Comparison of ENCODE assay signal across 9 cellular contexts in the genomic region with DNA sequence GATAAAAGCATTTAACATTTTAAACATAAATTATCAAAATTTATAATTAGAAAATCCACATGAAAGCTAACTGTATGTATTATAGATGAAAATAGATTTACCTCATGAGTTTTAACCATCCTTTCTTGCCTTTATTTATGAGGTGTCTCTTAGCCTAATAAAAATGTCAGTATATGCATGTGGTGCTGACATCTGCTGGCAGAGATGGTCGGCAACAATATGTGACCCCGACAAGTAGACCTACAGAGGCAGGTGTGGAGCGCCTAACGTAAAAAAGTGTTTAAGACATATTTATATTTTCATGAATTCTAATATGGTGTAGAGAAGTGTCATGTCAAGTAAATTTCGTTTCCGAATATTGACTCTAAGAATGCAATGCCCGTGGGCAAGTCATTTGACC.
DNase-seq lines count a peak whose midpoint lies in the region; ATAC-seq and TF ChIP-seq lines count a peak whose summit lies in the region.
"Had no signal": no experiment of that assay in that cellular context is flagged by ENCODE, and none has a peak within 500 bp of the region (broad histone marks: within the 10 kb centered on the region; RNA-seq: fewer than 3 reads in every experiment).

No MANE protein-coding gene starts in this region.

- intact Hi-C loops in activated CD8-positive, alpha-beta T cell treated with anti-CD3 and anti-CD28 coated beads for 36 hours (cut with micrococcal nuclease), result no loop called here

- CTCF ChIA-PET in activated CD8-positive, alpha-beta T cell treated with anti-CD3 and anti-CD28 coated beads for 36 hours (lab: Charles Lee), result no interaction called here
- CTCF ChIA-PET in activated CD8-positive, alpha-beta T cell treated with anti-CD3 and anti-CD28 coated beads, Interleukin-2, amount 10 ng/mL, durations not matched to agents 7 days and 5 days (lab: Charles Lee), result no interaction called here

- DNase-seq in activated CD8-positive, alpha-beta T cell treated with anti-CD3 and anti-CD28 coated beads for 36 hours, result peak; percentile 29
- no peak for DNase-seq in activated CD8-positive, alpha-beta T cell treated with anti-CD3 and anti-CD28 coated beads, Interleukin-2, amount 10 ng/mL, durations not matched to agents 7 days and 5 days
- DNase-seq in NCI-H1417 (lab: John Stamatoyannopoulos, UW) (peak in 2 of 3 experiments; percentile 31 to 61), chondrocyte (ENCODE audit: low spot score) (no peak), superior temporal gyrus (ENCODE audit: extremely low spot score) (peak; percentile 42), NCI-H2107 treated with DMSO at 0.1 percent for 48 hours (lab: John Stamatoyannopoulos, UW; ENCODE audit: unreplicated experiment) (no peak)
- no peak for DNase-seq in activated T-cell treated with anti-CD3 and anti-CD28 coated beads, Interleukin-2, amount 50 U/mL, for 4 hours

- TF ChIP-seq CTCF in activated CD8-positive, alpha-beta T cell treated with anti-CD3 and anti-CD28 coated beads for 36 hours (IDR thresholded peaks at IDR 0.05), result no peak
- peak; percentile 75 for TF ChIP-seq CTCF in chondrocyte (IDR thresholded peaks at IDR 0.05)

- H3K27ac Mint-ChIP-seq in activated CD8-positive, alpha-beta T cell treated with anti-CD3 and anti-CD28 coated beads for 36 hours, result no peak overlapping the region
- H3K27ac Mint-ChIP-seq in activated CD8-positive, alpha-beta T cell treated with anti-CD3 and anti-CD28 coated beads, Interleukin-2, amount 10 ng/mL, durations not matched to agents 7 days and 5 days, result no peak overlapping the region
- no peak overlapping the region for H3K27ac Mint-ChIP-seq in chondrocyte (ENCODE audit: unreplicated experiment)
- H3K27ac Mint-ChIP-seq: CD4-positive, CD25-positive, alpha-beta regulatory T cell had no signal

- H3K36me3 Mint-ChIP-seq in activated CD8-positive, alpha-beta T cell treated with anti-CD3 and anti-CD28 coated beads for 36 hours (ENCODE audit: low read depth), result no peaks in the 10 kb centered on the region
- H3K36me3 Mint-ChIP-seq in activated CD8-positive, alpha-beta T cell treated with anti-CD3 and anti-CD28 coated beads, Interleukin-2, amount 10 ng/mL, durations not matched to agents 7 days and 5 days (ENCODE audit: low read depth), result no peaks in the 10 kb centered on the region
- H3K36me3 Mint-ChIP-seq in chondrocyte (ENCODE audit: low read depth), result no peaks in the 10 kb centered on the region
- H3K36me3 Mint-ChIP-seq in activated T-cell treated with anti-CD3 and anti-CD28 coated beads, Interleukin-2, amount 50 U/mL, for 4 hours (ENCODE audit: insufficient read depth), result no peaks in the 10 kb centered on the region
- H3K36me3 Mint-ChIP-seq: CD4-positive, CD25-positive, alpha-beta regulatory T cell had no signal

- ATAC-seq in activated CD8-positive, alpha-beta T cell treated with anti-CD3 and anti-CD28 coated beads for 36 hours, result no peak
- no peak for ATAC-seq in activated CD8-positive, alpha-beta T cell treated with anti-CD3 and anti-CD28 coated beads, Interleukin-2, amount 10 ng/mL, durations not matched to agents 7 days and 5 days
- no peak for ATAC-seq in activated T-cell treated with anti-CD3 and anti-CD28 coated beads, Interleukin-2, amount 50 U/mL, for 4 hours
- no peak for ATAC-seq in HG03460 (IDR thresholded peaks at IDR 0.05; ENCODE audit: unreplicated experiment)

- POLR2A ChIA-PET in activated CD8-positive, alpha-beta T cell treated with anti-CD3 and anti-CD28 coated beads for 36 hours (lab: Charles Lee), result no interaction called here
- POLR2A ChIA-PET in activated CD8-positive, alpha-beta T cell treated with anti-CD3 and anti-CD28 coated beads, Interleukin-2, amount 10 ng/mL, durations not matched to agents 7 days and 5 days (lab: Charles Lee), result no interaction called here

- H3K27me3 Mint-ChIP-seq in activated CD8-positive, alpha-beta T cell treated with anti-CD3 and anti-CD28 coated beads for 36 hours, result no peaks in the 10 kb centered on the region
- H3K27me3 Mint-ChIP-seq in activated CD8-positive, alpha-beta T cell treated with anti-CD3 and anti-CD28 coated beads, Interleukin-2, amount 10 ng/mL, durations not matched to agents 7 days and 5 days (ENCODE audit: low read depth), result no peaks in the 10 kb centered on the region
- peaks cover 8% of the 10 kb centered on the region for H3K27me3 Mint-ChIP-seq in chondrocyte (ENCODE audit: low read depth)
- H3K27me3 Mint-ChIP-seq in activated T-cell treated with anti-CD3 and anti-CD28 coated beads, Interleukin-2, amount 50 U/mL, for 4 hours (ENCODE audit: low read depth), result peaks cover 1% of the 10 kb centered on the region

- no peak overlapping the region for H3K4me3 Mint-ChIP-seq in activated CD8-positive, alpha-beta T cell treated with anti-CD3 and anti-CD28 coated beads for 36 hours
- no peak overlapping the region for H3K4me3 Mint-ChIP-seq in activated CD8-positive, alpha-beta T cell treated with anti-CD3 and anti-CD28 coated beads, Interleukin-2, amount 10 ng/mL, durations not matched to agents 7 days and 5 days
- no peak overlapping the region for H3K4me3 Mint-ChIP-seq in chondrocyte (ENCODE audit: unreplicated experiment)
- no peak overlapping the region for H3K4me3 Mint-ChIP-seq in activated T-cell treated with anti-CD3 and anti-CD28 coated beads, Interleukin-2, amount 50 U/mL, for 4 hours
- H3K4me3 Mint-ChIP-seq: CD4-positive, CD25-positive, alpha-beta regulatory T cell had no signal

- H3K9me3 Mint-ChIP-seq in activated CD8-positive, alpha-beta T cell treated with anti-CD3 and anti-CD28 coated beads for 36 hours, result no peaks in the 10 kb centered on the region
- no peaks in the 10 kb centered on the region for H3K9me3 Mint-ChIP-seq in activated CD8-positive, alpha-beta T cell treated with anti-CD3 and anti-CD28 coated beads, Interleukin-2, amount 10 ng/mL, durations not matched to agents 7 days and 5 days (ENCODE audit: insufficient read depth)
- H3K9me3 Mint-ChIP-seq in chondrocyte (ENCODE audit: low read depth), result no peaks in the 10 kb centered on the region
- peaks cover 3% of the 10 kb centered on the region for H3K9me3 Mint-ChIP-seq in activated T-cell treated with anti-CD3 and anti-CD28 coated beads, Interleukin-2, amount 50 U/mL, for 4 hours

- no peaks in the 10 kb centered on the region for H3K4me1 Mint-ChIP-seq in activated CD8-positive, alpha-beta T cell treated with anti-CD3 and anti-CD28 coated beads for 36 hours (ENCODE audit: low read depth)
- no peaks in the 10 kb centered on the region for H3K4me1 Mint-ChIP-seq in activated CD8-positive, alpha-beta T cell treated with anti-CD3 and anti-CD28 coated beads, Interleukin-2, amount 10 ng/mL, durations not matched to agents 7 days and 5 days (ENCODE audit: low read depth)
- H3K4me1 Mint-ChIP-seq in chondrocyte (ENCODE audit: low read depth), result no peaks in the 10 kb centered on the region
- no peaks in the 10 kb centered on the region for H3K4me1 Mint-ChIP-seq in activated T-cell treated with anti-CD3 and anti-CD28 coated beads, Interleukin-2, amount 50 U/mL, for 4 hours (ENCODE audit: low read depth)
- H3K4me1 Mint-ChIP-seq: CD4-positive, CD25-positive, alpha-beta regulatory T cell had no signal

Comparison
In these comparisons a context has a peak if more than half of its experiments do, and no peak if none do; other contexts are left out.
1. DNase-seq: peak in activated CD8-positive, alpha-beta T cell treated with anti-CD3 and anti-CD28 coated beads for 36 hours (single experiment), NCI-H1417 (2 of 3) and superior temporal gyrus (single experiment); none in activated CD8-positive, alpha-beta T cell treated with anti-CD3 and anti-CD28 coated beads, Interleukin-2, amount 10 ng/mL, durations not matched to agents 7 days and 5 days (single experiment), chondrocyte (single experiment), activated T-cell treated with anti-CD3 and anti-CD28 coated beads, Interleukin-2, amount 50 U/mL, for 4 hours (single experiment) and NCI-H2107 treated with DMSO at 0.1 percent for 48 hours (single experiment).